Comparison of ENCODE assay signal across 23 cellular contexts in the genomic region with DNA sequence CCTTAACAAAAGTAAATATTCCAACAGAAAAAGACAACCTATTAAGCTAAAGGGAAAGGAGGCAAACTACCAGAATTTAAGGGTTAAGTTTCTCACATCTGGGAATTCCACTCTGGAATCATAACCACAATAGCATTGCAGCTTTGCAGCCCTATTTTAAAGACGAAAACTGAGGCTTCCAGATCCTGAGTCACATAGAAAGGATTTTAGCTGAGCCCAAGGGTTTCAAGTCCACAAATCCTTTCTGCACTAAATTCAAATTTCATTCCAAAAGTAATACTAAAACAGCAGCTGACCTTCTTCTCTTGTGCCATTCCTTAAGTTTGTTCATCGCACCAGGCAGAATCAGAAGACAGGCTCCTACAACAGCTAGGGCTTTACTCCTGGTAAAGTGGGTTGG. TPM values are rescaled to one million over a fixed set of nuclear protein-coding genes. Genes with fewer than 3 reads are reported as not detected.
DNase-seq lines count a peak whose midpoint lies in the region; ATAC-seq, FAIRE-seq and TF ChIP-seq lines count a peak whose summit lies in the region.
"Had no signal": no experiment of that assay in that cellular context is flagged by ENCODE, and none has a peak within 500 bp of the region (broad histone marks: within the 10 kb centered on the region; RNA-seq: fewer than 3 reads in every experiment).

No MANE protein-coding gene starts in this region.

- in situ Hi-C loops in astrocyte of the spinal cord (cut with HindIII; ENCODE audit: low sequenced_read_pairs): no loop called here

- peaks cover 37% of the 10 kb centered on the region for H3K79me2 ChIP-seq in osteoblast (ENCODE audit: insufficient read depth, low read length)

- H3K4me2 ChIP-seq in BLaER1 treated with 17β-estradiol and CSF1 and Interleukin-3, amounts not matched to agents 10 nM and 100 nM: peak overlapping the region in 8 of 11 experiments; percentile 31 to 83 (median 62); a peak in 15 of 22 replicates
- peak overlapping the region; percentile 3 for H3K4me2 ChIP-seq in osteoblast (ENCODE audit: insufficient read depth, low read length)

- peaks cover 0 to 86% (median 38%) of the 10 kb centered on the region in 11 experiments; a peak in 11 of 22 replicates for H4K20me1 ChIP-seq in BLaER1 treated with 17β-estradiol and CSF1 and Interleukin-3, amounts not matched to agents 10 nM and 100 nM
- peaks cover 5% of the 10 kb centered on the region for H4K20me1 ChIP-seq in osteoblast (ENCODE audit: insufficient read depth, low read length)

- peaks cover 0 to 66% (median 52%) of the 10 kb centered on the region in 11 experiments; a peak in 16 of 22 replicates for H3K36me3 ChIP-seq in BLaER1 treated with 17β-estradiol and CSF1 and Interleukin-3, amounts not matched to agents 10 nM and 100 nM
- H3K36me3 ChIP-seq in osteoblast (ENCODE audit: insufficient read depth, low read length): no peaks in the 10 kb centered on the region
- H3K36me3 ChIP-seq: SJCRH30 had no signal

- no peaks in the 10 kb centered on the region for H3K27me3 ChIP-seq in BLaER1 treated with 17β-estradiol and CSF1 and Interleukin-3, amounts not matched to agents 10 nM and 100 nM
- no peaks in the 10 kb centered on the region for H3K27me3 ChIP-seq in osteoblast (ENCODE audit: insufficient read depth, low read length)
- H3K27me3 ChIP-seq: SJCRH30 had no signal

- peak; percentile 26 for FAIRE-seq in GM18507 (lab: Jason Lieb, UNC)
- FAIRE-seq: bronchial epithelial cell, TTC549 had no signal

- peak overlapping the region in 9 of 11 experiments; percentile 14 to 79 (median 58); a peak in 13 of 22 replicates for H3K27ac ChIP-seq in BLaER1 treated with 17β-estradiol and CSF1 and Interleukin-3, amounts not matched to agents 10 nM and 100 nM
- no peak overlapping the region for H3K27ac ChIP-seq in osteoblast (ENCODE audit: low read depth, low read length)
- H3K27ac ChIP-seq: parathyroid adenoma, SJCRH30 had no signal

- peak overlapping the region in 3 of 11 experiments; percentile 2 to 26 (median 2); a peak in 3 of 22 replicates for H3K9ac ChIP-seq in BLaER1 treated with 17β-estradiol and CSF1 and Interleukin-3, amounts not matched to agents 10 nM and 100 nM
- H3K9ac ChIP-seq: parathyroid adenoma had no signal

- no peaks in the 10 kb centered on the region for H3K9me3 ChIP-seq in BLaER1 treated with 17β-estradiol and CSF1 and Interleukin-3, amounts not matched to agents 10 nM and 100 nM (replicated peaks in 1 of 11)
- no peaks in the 10 kb centered on the region for H3K9me3 ChIP-seq in osteoblast (ENCODE audit: low read depth, low read length)
- H3K9me3 ChIP-seq: SJCRH30 had no signal

- no peak overlapping the region for H3K4me3 ChIP-seq in BLaER1 treated with 17β-estradiol and CSF1 and Interleukin-3, amounts not matched to agents 10 nM and 100 nM
- no peak overlapping the region for H3K4me3 ChIP-seq in astrocyte of the spinal cord (ENCODE audit: low read depth, low read length)
- H3K4me3 ChIP-seq in osteoblast (ENCODE audit: insufficient read depth, low read length): no peak overlapping the region
- H3K4me3 ChIP-seq: lung, SJCRH30 had no signal

- TF ChIP-seq CTCF in astrocyte of the spinal cord (IDR thresholded peaks at IDR 0.05; ENCODE audit: low read depth, low read length) (no peak), osteoblast (IDR thresholded peaks at IDR 0.05; ENCODE audit: extremely low read depth, low read depth, low read length) (no peak), GM20000 (IDR thresholded peaks at IDR 0.05; ENCODE audit: extremely low read depth, missing control alignments) (no peak)

- ATAC-seq in stimulated activated naive CD8-positive, alpha-beta T cell treated with anti-CD3 and anti-CD28 coated beads, Interleukin-15, Interleukin-2, amounts not matched to agents 100 U/mL and 50 U/mL, for 24 hours: no peak

- H2AFZ ChIP-seq in osteoblast (ENCODE audit: low read length): no peak overlapping the region
- H2AFZ ChIP-seq: parathyroid adenoma had no signal

- peaks cover 58 to 72% (median 66%) of the 10 kb centered on the region in 10 experiments for H3K4me1 ChIP-seq in BLaER1 treated with 17β-estradiol and CSF1 and Interleukin-3, amounts not matched to agents 10 nM and 100 nM
- H3K4me1 ChIP-seq in osteoblast (ENCODE audit: insufficient read depth, low read length): no peaks in the 10 kb centered on the region
- H3K4me1 ChIP-seq: parathyroid adenoma, SJCRH30 had no signal

- DNase-seq in GM18507 (ENCODE audit: extremely low spot score, insufficient read length, low read depth) (no peak), astrocyte of the spinal cord (ENCODE audit: low read depth, low spot score) (peak; percentile 29), osteoblast (ENCODE audit: insufficient read length, low spot score, missing footprints) (no peak), EL (no peak), GM20000 (ENCODE audit: low spot score) (no peak)
- DNase-seq in stimulated activated naive CD8-positive, alpha-beta T cell treated with anti-CD3 and anti-CD28 coated beads, Interleukin-15, Interleukin-2, amounts not matched to agents 100 U/mL and 50 U/mL, for 24 hours: no peak
- DNase-seq: activated CD4-positive, alpha-beta T cell treated with anti-CD3 and anti-CD28 coated beads for 1 hour; activated gamma-delta T cell treated with Interleukin-2 at 50 U/mL for 16 hours; activated T-cell treated with anti-CD3 and anti-CD28 coated beads for 4 hours; DMS53; effector memory CD4-positive, alpha-beta T cell; GF-D8; Karpas-422; NCI-H1436 treated with DMSO at 0.1 percent for 48 hours; NCI-H774; nephron progenitor cell; SJCRH30; stimulated activated CD4-positive, alpha-beta T cell treated with anti-CD3 and anti-CD28 coated beads, Interleukin-2, amount 100 ng/mL, for 24 hours had no signal

RNA-seq across cellular contexts. Expression of gene XYLT1, which starts 17.8 kb away (rescaled TPM):
- total RNA-seq in osteoblast: 43.4 and 46.6 TPM in 2 replicates
